ENCODE assay signal across 26 cellular contexts in genomic region chr3:46024131-46024530, GRCh38. TPM values are rescaled to one million over a fixed set of nuclear protein-coding genes. Genes with fewer than 3 reads are reported as not detected.
"Had no signal": no experiment of that assay in that cellular context is flagged by ENCODE, and none has a peak within 500 bp of the region (broad histone marks: within the 10 kb centered on the region; RNA-seq: fewer than 3 reads in every experiment).

No MANE protein-coding gene starts in this region.

- ATAC-seq: activated CD4-positive, alpha-beta T cell treated with anti-CD3 and anti-CD28 coated beads for 36 hours; activated T-cell treated with anti-CD3 and anti-CD28 coated beads, Interleukin-2, amount 50 U/mL, for 4 hours; gastrocnemius medialis; left ventricle myocardium superior; mucosa of descending colon; T-cell; WTC11 had no signal

- H3K36me3 ChIP-seq: adrenal gland, gastrocnemius medialis, sigmoid colon, thoracic aorta, upper lobe of left lung had no signal

- DNase-seq: activated CD4-positive, alpha-beta T cell treated with anti-CD3 and anti-CD28 coated beads for 36 hours; activated CD4-positive, alpha-beta T cell treated with anti-CD3 and anti-CD28 coated beads, Interleukin-2, amount 50 U/mL, for 4 hours; activated CD8-positive, alpha-beta memory T cell treated with anti-CD3 and anti-CD28 coated beads, Interleukin-2, amount 50 U/mL, for 48 hours; activated naive CD4-positive, alpha-beta T cell; activated T-cell treated with anti-CD3 and anti-CD28 coated beads, Interleukin-2, amount 50 U/mL, for 4 hours; adrenal gland; cerebellar nuclear complex; endodermal cell; gastrocnemius medialis; hypothalamus; left ventricle myocardium superior; mesendoderm; mucosa of descending colon; nephron progenitor cell; occipital lobe; posterior cingulate gyrus; sigmoid colon; stimulated activated CD4-positive, alpha-beta T cell treated with anti-CD3 and anti-CD28 coated beads, Interleukin-4, amount 100 ng/mL, for 1 hour; stimulated activated naive CD4-positive, alpha-beta T cell; T-cell; upper lobe of left lung had no signal

- H3K4me1 ChIP-seq: adrenal gland, gastrocnemius medialis, sigmoid colon, upper lobe of left lung had no signal

- H3K4me3 ChIP-seq: adrenal gland, coronary artery, gastrocnemius medialis, mucosa of descending colon, sigmoid colon, thoracic aorta, upper lobe of left lung had no signal

- H3K27me3 ChIP-seq: adrenal gland, gastrocnemius medialis, sigmoid colon, upper lobe of left lung had no signal

- H3K9me3 ChIP-seq: adrenal gland, thoracic aorta had no signal

- H3K27ac ChIP-seq: adrenal gland, gastrocnemius medialis, sigmoid colon, thoracic aorta had no signal

RNA-seq across cellular contexts. Expression of gene XCR1, which starts 3.2 kb away (rescaled TPM):
- total RNA-seq: activated CD4-positive, alpha-beta T cell treated with anti-CD3 and anti-CD28 coated beads for 36 hours; activated CD8-positive, alpha-beta memory T cell treated with anti-CD3 and anti-CD28 coated beads for 36 hours; activated T-cell treated with anti-CD3 and anti-CD28 coated beads, Interleukin-2, amount 50 U/mL, for 4 hours; endodermal cell; left ventricle myocardium superior; occipital lobe; renal cortical epithelial cell; thoracic aorta had no signal
